In genomic region chr9:131260751-131261452, GRCh38 we compare ENCODE assay signal across 23 cellular contexts. TPM values are rescaled to one million over a fixed set of nuclear protein-coding genes. Genes with fewer than 3 reads are reported as not detected.
DNase-seq lines count a peak whose midpoint lies in the region; ATAC-seq and TF ChIP-seq lines count a peak whose summit lies in the region.
"Had no signal": no experiment of that assay in that cellular context is flagged by ENCODE, and none has a peak within 500 bp of the region (broad histone marks: within the 10 kb centered on the region; RNA-seq: fewer than 3 reads in every experiment).

No MANE protein-coding gene starts in this region.

- H3K4me1 ChIP-seq in GM23338 (ENCODE audit: insufficient read depth) (no peaks in the 10 kb centered on the region), endodermal cell (ENCODE audit: control insufficient read depth, insufficient read depth, low read length) (no peaks in the 10 kb centered on the region)
- H3K4me1 ChIP-seq: ascending aorta, BE2C had no signal

- 0 out of 2 replicates have a peak, but pooled peaks cover 4% of the 10 kb centered on the region for H3F3A ChIP-seq in GM23338 (replicated peaks; ENCODE audit: low read depth)

- no peaks in the 10 kb centered on the region for H3K79me2 ChIP-seq in GM23338 (replicated peaks; ENCODE audit: insufficient read depth)

- H3K9ac ChIP-seq in endodermal cell (ENCODE audit: extremely low read depth, low read length, poor library complexity, severe bottlenecking) = no peak overlapping the region

- peak overlapping the region; percentile 76 for H3K27ac Mint-ChIP-seq in activated naive CD4-positive, alpha-beta T cell treated with anti-CD3 and anti-CD28 coated beads, Interleukin-2, amount 10 ng/mL, durations not matched to agents 7 days and 5 days
- H3K27ac Mint-ChIP-seq in GM23338 = no peak overlapping the region; the same call in 1 of the 2 replicates
- H3K27ac Mint-ChIP-seq in effector memory CD8-positive, alpha-beta T cell = peak overlapping the region; percentile 81 to 83
- H3K27ac Mint-ChIP-seq in natural killer cell treated with Interleukin-12 subunit alpha and Interleukin-12 subunit beta and Interleukin-15 and Interleukin-18, amount 100 ng/mL, for 72 hours = peak overlapping the region; percentile 35 to 69
- no peak overlapping the region for H3K27ac Mint-ChIP-seq in endodermal cell

- H3K9me2 ChIP-seq in GM23338 (ENCODE audit: insufficient read depth) = no peaks in the 10 kb centered on the region

- 95 to 96% methylated on average over 28 to 33 of the region's 33 CpGs for WGBS in endodermal cell (ENCODE audit: insufficient coverage in 1 of 2, insufficient read length in 1 of 2), 2 experiments

- H3K4me3 ChIP-seq in GM23338 (no peak overlapping the region), endodermal cell (ENCODE audit: low read length) (no peak overlapping the region)
- H3K4me3 ChIP-seq: ascending aorta, esophagus squamous epithelium, left lung, mucosa of descending colon, Peyer's patch, SK-N-MC, upper lobe of right lung had no signal

- H3K4me3 Mint-ChIP-seq in activated naive CD4-positive, alpha-beta T cell treated with anti-CD3 and anti-CD28 coated beads, Interleukin-2, amount 10 ng/mL, durations not matched to agents 7 days and 5 days = no peak overlapping the region
- no peak overlapping the region for H3K4me3 Mint-ChIP-seq in GM23338
- H3K4me3 Mint-ChIP-seq in effector memory CD8-positive, alpha-beta T cell = no peak overlapping the region
- no peak overlapping the region for H3K4me3 Mint-ChIP-seq in natural killer cell treated with Interleukin-12 subunit alpha and Interleukin-12 subunit beta and Interleukin-15 and Interleukin-18, amount 100 ng/mL, for 72 hours
- H3K4me3 Mint-ChIP-seq in endodermal cell = no peak overlapping the region
- H3K4me3 Mint-ChIP-seq: activated CD8-positive, alpha-beta memory T cell treated with anti-CD3 and anti-CD28 coated beads, Interleukin-2, amount 10 ng/mL, durations not matched to agents 7 days and 5 days; central memory CD8-positive, alpha-beta T cell had no signal

- H3K9me3 Mint-ChIP-seq in activated naive CD4-positive, alpha-beta T cell treated with anti-CD3 and anti-CD28 coated beads, Interleukin-2, amount 10 ng/mL, durations not matched to agents 7 days and 5 days = no peaks in the 10 kb centered on the region
- no peaks in the 10 kb centered on the region for H3K9me3 Mint-ChIP-seq in GM23338
- no peaks in the 10 kb centered on the region for H3K9me3 Mint-ChIP-seq in effector memory CD8-positive, alpha-beta T cell
- H3K9me3 Mint-ChIP-seq in natural killer cell treated with Interleukin-12 subunit alpha and Interleukin-12 subunit beta and Interleukin-15 and Interleukin-18, amount 100 ng/mL, for 72 hours = no peaks in the 10 kb centered on the region
- no peaks in the 10 kb centered on the region for H3K9me3 Mint-ChIP-seq in endodermal cell
- H3K9me3 Mint-ChIP-seq: central memory CD8-positive, alpha-beta T cell had no signal

- no peak overlapping the region for H3K4me2 ChIP-seq in GM23338

- CTCF ChIA-PET in activated naive CD4-positive, alpha-beta T cell treated with anti-CD3 and anti-CD28 coated beads, Interleukin-2, amount 10 ng/mL, durations not matched to agents 7 days and 5 days (lab: Charles Lee) = interaction anchor here (0.6 kb wide), 2 partner anchors 10 to 57 kb away, joined by 3 to 4 read pairs; no protein-coding TSS in a partner anchor

- no peaks in the 10 kb centered on the region for H4K20me1 ChIP-seq in GM23338 (replicated peaks; ENCODE audit: insufficient read depth)

- no peaks in the 10 kb centered on the region for H3K9me3 ChIP-seq in endodermal cell (ENCODE audit: control insufficient read depth, low read length)
- H3K9me3 ChIP-seq: ascending aorta, BE2C, esophagus squamous epithelium, left lung, mucosa of descending colon, Peyer's patch, upper lobe of right lung had no signal

- no peaks in the 10 kb centered on the region for H3K27me3 Mint-ChIP-seq in activated naive CD4-positive, alpha-beta T cell treated with anti-CD3 and anti-CD28 coated beads, Interleukin-2, amount 10 ng/mL, durations not matched to agents 7 days and 5 days
- H3K27me3 Mint-ChIP-seq in GM23338 (ENCODE audit: insufficient read depth, low read depth, poor library complexity) (peaks cover 15% of the 10 kb centered on the region), endodermal cell (ENCODE audit: insufficient read depth) (no peaks in the 10 kb centered on the region)
- H3K27me3 Mint-ChIP-seq in effector memory CD8-positive, alpha-beta T cell = no peaks in the 10 kb centered on the region
- no peaks in the 10 kb centered on the region for H3K27me3 Mint-ChIP-seq in natural killer cell treated with Interleukin-12 subunit alpha and Interleukin-12 subunit beta and Interleukin-15 and Interleukin-18, amount 100 ng/mL, for 72 hours
- H3K27me3 Mint-ChIP-seq: activated CD8-positive, alpha-beta memory T cell treated with anti-CD3 and anti-CD28 coated beads, Interleukin-2, amount 10 ng/mL, durations not matched to agents 7 days and 5 days; central memory CD8-positive, alpha-beta T cell had no signal

- TF ChIP-seq CTCF in GM23338 (conservative IDR thresholded peaks at IDR 0.05; ENCODE audit: low read depth in 2 of 2) (no peak), endodermal cell (conservative IDR thresholded peaks at IDR 0.05) (no peak)

- H3K27ac ChIP-seq in GM23338 (ENCODE audit: low read depth) (peak overlapping the region; percentile 84; the same call in 1 of the 2 replicates), endodermal cell (ENCODE audit: low read depth, low read length) (no peak overlapping the region)
- H3K27ac ChIP-seq: ascending aorta, esophagus squamous epithelium, left lung, Peyer's patch, upper lobe of right lung had no signal

- H3K4me1 Mint-ChIP-seq in activated naive CD4-positive, alpha-beta T cell treated with anti-CD3 and anti-CD28 coated beads, Interleukin-2, amount 10 ng/mL, durations not matched to agents 7 days and 5 days = peaks cover 81% of the 10 kb centered on the region
- H3K4me1 Mint-ChIP-seq in GM23338 (peaks cover 27% of the 10 kb centered on the region), endodermal cell (no peaks in the 10 kb centered on the region)
- H3K4me1 Mint-ChIP-seq in effector memory CD8-positive, alpha-beta T cell (ENCODE audit: low read depth in 2 of 2) = peaks cover 56 to 59% of the 10 kb centered on the region in 2 donors
- H3K4me1 Mint-ChIP-seq in natural killer cell treated with Interleukin-12 subunit alpha and Interleukin-12 subunit beta and Interleukin-15 and Interleukin-18, amount 100 ng/mL, for 72 hours (ENCODE audit: low read depth in 2 of 2) = peaks cover 34 to 49% of the 10 kb centered on the region in 2 donors

- DNase-seq in activated naive CD4-positive, alpha-beta T cell treated with anti-CD3 and anti-CD28 coated beads, Interleukin-2, amount 10 ng/mL, durations not matched to agents 7 days and 5 days = no peak
- no peak for DNase-seq in activated naive CD4-positive, alpha-beta T cell treated with anti-CD3 and anti-CD28 coated beads, Interleukin-2, amount 50 U/mL, for 16 hours
- peak; percentile 0 for DNase-seq in GM23338 (ENCODE audit: low spot score)
- DNase-seq in effector memory CD8-positive, alpha-beta T cell = no peak
- DNase-seq in natural killer cell treated with Interleukin-12 subunit alpha and Interleukin-12 subunit beta and Interleukin-15 and Interleukin-18, amount 100 ng/mL, for 72 hours (ENCODE audit: low spot score) = peak; percentile 56
- no peak for DNase-seq in mesenteric fat pad (ENCODE audit: low spot score)
- no peak for DNase-seq in endodermal cell
- no peak for DNase-seq in A172 (ENCODE audit: low spot score)
- DNase-seq: activated CD8-positive, alpha-beta memory T cell treated with anti-CD3 and anti-CD28 coated beads, Interleukin-2, amount 10 ng/mL, durations not matched to agents 7 days and 5 days; activated effector memory CD4-positive, alpha-beta T cell treated with Interleukin-2 at 50 U/mL for 16 hours; BE2C; esophagus squamous epithelium; GF-D8; NCI-H2107; NCI-H524; T-helper 9 cell; upper lobe of right lung had no signal

- H2AFZ ChIP-seq in GM23338 = no peak overlapping the region

- no peak for ATAC-seq in GM23338
- no peak for ATAC-seq in effector memory CD8-positive, alpha-beta T cell (replicated peaks)
- no peak for ATAC-seq in natural killer cell treated with Interleukin-12 subunit alpha and Interleukin-12 subunit beta and Interleukin-15 and Interleukin-18, amount 100 ng/mL, for 72 hours
- ATAC-seq: activated CD8-positive, alpha-beta memory T cell treated with anti-CD3 and anti-CD28 coated beads, Interleukin-2, amount 10 ng/mL, durations not matched to agents 7 days and 5 days; left lung; mucosa of descending colon; upper lobe of right lung had no signal

- H3K27me3 ChIP-seq in GM23338 (ENCODE audit: insufficient read depth) = no peaks in the 10 kb centered on the region
- H3K27me3 ChIP-seq in endodermal cell (ENCODE audit: control insufficient read depth, insufficient read depth, low read length, poor library complexity, severe bottlenecking) = no peaks in the 10 kb centered on the region
- H3K27me3 ChIP-seq: ascending aorta, BE2C, esophagus squamous epithelium, left lung, Peyer's patch, upper lobe of right lung had no signal

- H3K36me3 Mint-ChIP-seq in activated naive CD4-positive, alpha-beta T cell treated with anti-CD3 and anti-CD28 coated beads, Interleukin-2, amount 10 ng/mL, durations not matched to agents 7 days and 5 days = peaks cover 51% of the 10 kb centered on the region
- H3K36me3 Mint-ChIP-seq in GM23338 (ENCODE audit: low read depth) (no peaks in the 10 kb centered on the region; the same call in 2 of the 3 replicates), endodermal cell (ENCODE audit: low read depth) (peaks cover 16% of the 10 kb centered on the region)
- peaks cover 93% of the 10 kb centered on the region for H3K36me3 Mint-ChIP-seq in effector memory CD8-positive, alpha-beta T cell (ENCODE audit: insufficient read depth)
- H3K36me3 Mint-ChIP-seq in natural killer cell treated with Interleukin-12 subunit alpha and Interleukin-12 subunit beta and Interleukin-15 and Interleukin-18, amount 100 ng/mL, for 72 hours = peaks cover 7% of the 10 kb centered on the region

- no peaks in the 10 kb centered on the region for H3K36me3 ChIP-seq in GM23338 (ENCODE audit: insufficient read depth)
- no peaks in the 10 kb centered on the region for H3K36me3 ChIP-seq in endodermal cell (ENCODE audit: control insufficient read depth, insufficient read depth, low read length)
- H3K36me3 ChIP-seq: BE2C had no signal

RNA-seq across cellular contexts. Expression of gene FAM78A, which starts 15.4 kb away (rescaled TPM):
- total RNA-seq in GM23338 (2014; rRNA removed; shearing (Covaris generic)) = 2.1 and 2.2 TPM in 2 replicates
- polyA plus RNA-seq in GM23338 (2016; fragmentation: Nextera tagmentation; extraction: Ambion mirVana) = 0.57 and 0.75 TPM in 2 replicates
- 10 to 100 TPM; 46.2 to 53.3 TPM for total RNA-seq in natural killer cell treated with Interleukin-12 subunit alpha and Interleukin-12 subunit beta and Interleukin-15 and Interleukin-18, amount 100 ng/mL, for 72 hours
- 6.3 TPM for total RNA-seq in mesenteric fat pad
- 1 to 10 TPM; 5.5 to 5.6 TPM for total RNA-seq in endodermal cell
- polyA plus RNA-seq in endodermal cell (2013, experiment 1 of 2) = 3.0 TPM
- 2.8 TPM for polyA plus RNA-seq in endodermal cell (2013, experiment 2 of 2)
- total RNA-seq in A172 (2014; rRNA removed; shearing (Covaris generic)) = 1.8 and 2.5 TPM in 2 replicates

RNA-seq across cellular contexts. Expression of gene PLPP7, which starts 28.6 kb away (rescaled TPM):
- 2.4 and 4.4 TPM in 2 replicates for total RNA-seq in GM23338 (2014; rRNA removed; shearing (Covaris generic))
- 1.6 and 2.0 TPM in 2 replicates for polyA plus RNA-seq in GM23338 (2016; fragmentation: Nextera tagmentation; extraction: Ambion mirVana)
- under 1 TPM in 1 of 2 donors, not detected in 1; 0.74 TPM for total RNA-seq in natural killer cell treated with Interleukin-12 subunit alpha and Interleukin-12 subunit beta and Interleukin-15 and Interleukin-18, amount 100 ng/mL, for 72 hours
- total RNA-seq in mesenteric fat pad (13.9 TPM), endodermal cell (1 to 10 TPM; 4.1 to 5.6 TPM)
- polyA plus RNA-seq in endodermal cell (2013, experiment 1 of 2) = 3.6 TPM
- 3.0 TPM for polyA plus RNA-seq in endodermal cell (2013, experiment 2 of 2)
- total RNA-seq in A172 (2014; rRNA removed; shearing (Covaris generic)) = 0.14 and 1.0 TPM in 2 replicates
- total RNA-seq: activated CD8-positive, alpha-beta memory T cell treated with anti-CD3 and anti-CD28 coated beads, Interleukin-2, amount 10 ng/mL, durations not matched to agents 7 days and 5 days had no signal

Comparison
In these comparisons a context has a peak if more than half of its experiments do, and no peak if none do; other contexts are left out.
1. DNase-seq: peak in GM23338 (single experiment) and natural killer cell treated with Interleukin-12 subunit alpha and Interleukin-12 subunit beta and Interleukin-15 and Interleukin-18, amount 100 ng/mL, for 72 hours (single experiment); none in activated naive CD4-positive, alpha-beta T cell treated with anti-CD3 and anti-CD28 coated beads, Interleukin-2, amount 10 ng/mL, durations not matched to agents 7 days and 5 days (single experiment), activated naive CD4-positive, alpha-beta T cell treated with anti-CD3 and anti-CD28 coated beads, Interleukin-2, amount 50 U/mL, for 16 hours (single experiment), effector memory CD8-positive, alpha-beta T cell (0 of 3), mesenteric fat pad (single experiment), endodermal cell (single experiment) and A172 (single experiment).
2. H3K27ac Mint-ChIP-seq: peak in activated naive CD4-positive, alpha-beta T cell treated with anti-CD3 and anti-CD28 coated beads, Interleukin-2, amount 10 ng/mL, durations not matched to agents 7 days and 5 days (single experiment), effector memory CD8-positive, alpha-beta T cell (2 of 2) and natural killer cell treated with Interleukin-12 subunit alpha and Interleukin-12 subunit beta and Interleukin-15 and Interleukin-18, amount 100 ng/mL, for 72 hours (2 of 2); none in GM23338 (single experiment) and endodermal cell (single experiment).